ENCODE assay signal across 9 cellular contexts in the genomic region with DNA sequence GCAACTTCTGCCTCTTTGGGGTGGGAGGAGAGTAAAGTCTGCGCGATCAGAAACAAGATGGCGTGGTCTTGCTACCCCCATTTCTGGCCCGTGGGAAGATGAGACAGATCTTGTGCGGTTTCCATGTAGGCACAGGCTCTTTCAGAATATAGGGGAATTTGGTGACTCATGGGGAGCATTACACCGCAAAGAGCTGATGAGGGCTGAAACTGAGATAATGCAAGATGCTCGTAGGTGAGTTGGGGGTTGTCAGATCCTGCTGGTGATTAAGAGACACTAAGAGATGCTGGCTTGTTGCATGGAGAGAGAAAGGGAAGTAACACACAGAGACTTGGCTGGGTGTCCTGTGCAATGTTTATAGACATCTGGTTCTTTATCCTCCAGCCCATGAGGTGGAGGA. TPM values are rescaled to one million over a fixed set of nuclear protein-coding genes. Genes with fewer than 3 reads are reported as not detected.
A peak's percentile ranks its signal among the peaks of the same experiment; 100 is the strongest.
DNase-seq lines count a peak whose midpoint lies in the region; ATAC-seq and TF ChIP-seq lines count a peak whose summit lies in the region.
"Had no signal": no experiment of that assay in that cellular context is flagged by ENCODE, and none has a peak within 500 bp of the region (broad histone marks: within the 10 kb centered on the region; RNA-seq: fewer than 3 reads in every experiment).

No MANE protein-coding gene starts in this region.

- peaks cover 64% of the 10 kb centered on the region for H3K79me2 ChIP-seq in GM23248 (ENCODE audit: insufficient read depth)

- DNase-seq in Daoy (ENCODE audit: low read depth) (peak; percentile 92), GM23248 (peak; percentile 80), WTC11 (ENCODE audit: low spot score) (no peak), kidney glomerular epithelial cell (lab: John Stamatoyannopoulos, UW) (peak; percentile 71), GM13976 (ENCODE audit: low spot score) (no peak)
- DNase-seq: NCI-H69 had no signal

- H3K27me3 ChIP-seq in GM23248 (replicated peaks; ENCODE audit: insufficient read depth) = no peaks in the 10 kb centered on the region

- peak overlapping the region; percentile 84 for H3K9ac ChIP-seq in GM23248

- peak overlapping the region; percentile 21 for H3K4me3 Mint-ChIP-seq in WTC11

- TF ChIP-seq CTCF in WTC11 (IDR thresholded peaks at IDR 0.05) (no peak), GM13976 (IDR thresholded peaks at IDR 0.05; ENCODE audit: borderline replicate concordance, control extremely low read depth, extremely low read depth, insufficient read depth, missing control alignments) (no peak)

- H3K27me3 Mint-ChIP-seq in WTC11 (ENCODE audit: low read depth) = peaks cover 51% of the 10 kb centered on the region

- in situ Hi-C loops in GM23248 (cut with MboI) = no loop called here
- in situ Hi-C loops in GM13976 (cut with MboI; ENCODE audit: low sequenced_read_pairs, unreplicated experiment) = no loop called here

- no peaks in the 10 kb centered on the region for H3K9me2 ChIP-seq in GM23248 (ENCODE audit: insufficient read depth)

- POLR2A ChIA-PET in WTC11 (lab: Charles Lee) = no interaction called here

- H3K9me3 Mint-ChIP-seq in WTC11 = peaks cover 7% of the 10 kb centered on the region

- peak overlapping the region; percentile 85 for H3K27ac ChIP-seq in GM23248

- H3K4me2 ChIP-seq in GM23248 (ENCODE audit: unreplicated experiment) = peak overlapping the region; percentile 90

- no peak overlapping the region for H2AFZ ChIP-seq in GM23248

- H3K36me3 Mint-ChIP-seq in WTC11 = peaks cover 13% of the 10 kb centered on the region

- H3K36me3 ChIP-seq in GM23248 (ENCODE audit: low read depth) = peaks cover 14% of the 10 kb centered on the region; the same call in 1 of the 2 replicates

- peak overlapping the region; percentile 71 for H3K4me3 ChIP-seq in GM23248

- H3K9me3 ChIP-seq in GM23248 (ENCODE audit: low read depth) = no peaks in the 10 kb centered on the region

- H3K27ac Mint-ChIP-seq in WTC11 = no peak overlapping the region

- H3K4me1 ChIP-seq in GM23248 (ENCODE audit: insufficient read depth) = peaks cover 29% of the 10 kb centered on the region

- 59 to 64% methylated on average over 7 of the region's 7 CpGs for WGBS in GM23248 (ENCODE audit: low coverage in 1 of 2, low lambda C conversion rate in 2 of 2, missing lambda C conversion rate in 2 of 2), 2 experiments

- ATAC-seq in WTC11 (no peak), HG03196 (IDR thresholded peaks at IDR 0.05; ENCODE audit: unreplicated experiment) (no peak), GM18498 (IDR thresholded peaks at IDR 0.05; ENCODE audit: unreplicated experiment) (no peak), HG02970 (IDR thresholded peaks at IDR 0.05; ENCODE audit: low FRiP score, unreplicated experiment) (no peak)

- peaks cover 12% of the 10 kb centered on the region for H3K4me1 Mint-ChIP-seq in WTC11

- peaks cover 14% of the 10 kb centered on the region; the same call in 1 of the 2 replicates for H4K20me1 ChIP-seq in GM23248 (ENCODE audit: insufficient read depth)

- H3F3A ChIP-seq in GM23248 (ENCODE audit: insufficient read depth) = peaks cover 34% of the 10 kb centered on the region

- CTCF ChIA-PET in WTC11 (lab: Charles Lee) = interaction anchor here (0.7 kb wide), 1 partner anchor 109 kb away, joined by 3 read pairs; no protein-coding TSS in a partner anchor

TF ChIP-seq in WTC11, 78 proteins besides CTCF, POLR2A, EP300 and RAD21:
- TF ChIP-seq, protein P1, sequence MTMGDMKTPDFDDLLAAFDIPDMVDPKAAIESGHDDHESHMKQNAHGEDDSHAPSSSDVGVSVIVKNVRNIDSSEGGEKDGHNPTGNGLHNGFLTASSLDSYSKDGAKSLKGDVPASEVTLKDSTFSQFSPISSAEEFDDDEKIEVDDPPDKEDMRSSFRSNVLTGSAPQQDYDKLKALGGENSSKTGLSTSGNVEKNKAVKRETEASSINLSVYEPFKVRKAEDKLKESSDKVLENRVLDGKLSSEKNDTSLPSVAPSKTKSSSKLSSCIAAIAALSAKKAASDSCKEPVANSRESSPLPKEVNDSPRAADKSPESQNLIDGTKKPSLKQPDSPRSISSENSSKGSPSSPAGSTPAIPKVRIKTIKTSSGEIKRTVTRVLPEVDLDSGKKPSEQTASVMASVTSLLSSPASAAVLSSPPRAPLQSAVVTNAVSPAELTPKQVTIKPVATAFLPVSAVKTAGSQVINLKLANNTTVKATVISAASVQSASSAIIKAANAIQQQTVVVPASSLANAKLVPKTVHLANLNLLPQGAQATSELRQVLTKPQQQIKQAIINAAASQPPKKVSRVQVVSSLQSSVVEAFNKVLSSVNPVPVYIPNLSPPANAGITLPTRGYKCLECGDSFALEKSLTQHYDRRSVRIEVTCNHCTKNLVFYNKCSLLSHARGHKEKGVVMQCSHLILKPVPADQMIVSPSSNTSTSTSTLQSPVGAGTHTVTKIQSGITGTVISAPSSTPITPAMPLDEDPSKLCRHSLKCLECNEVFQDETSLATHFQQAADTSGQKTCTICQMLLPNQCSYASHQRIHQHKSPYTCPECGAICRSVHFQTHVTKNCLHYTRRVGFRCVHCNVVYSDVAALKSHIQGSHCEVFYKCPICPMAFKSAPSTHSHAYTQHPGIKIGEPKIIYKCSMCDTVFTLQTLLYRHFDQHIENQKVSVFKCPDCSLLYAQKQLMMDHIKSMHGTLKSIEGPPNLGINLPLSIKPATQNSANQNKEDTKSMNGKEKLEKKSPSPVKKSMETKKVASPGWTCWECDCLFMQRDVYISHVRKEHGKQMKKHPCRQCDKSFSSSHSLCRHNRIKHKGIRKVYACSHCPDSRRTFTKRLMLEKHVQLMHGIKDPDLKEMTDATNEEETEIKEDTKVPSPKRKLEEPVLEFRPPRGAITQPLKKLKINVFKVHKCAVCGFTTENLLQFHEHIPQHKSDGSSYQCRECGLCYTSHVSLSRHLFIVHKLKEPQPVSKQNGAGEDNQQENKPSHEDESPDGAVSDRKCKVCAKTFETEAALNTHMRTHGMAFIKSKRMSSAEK (CRISPR knock-in tag; IDR thresholded peaks at IDR 0.05; ENCODE audit: borderline replicate concordance) = no peak
- TF ChIP-seq SMAD4 (CRISPR knock-in tag; IDR thresholded peaks at IDR 0.05) (no peak), TEAD4 (CRISPR knock-in tag; IDR thresholded peaks at IDR 0.05) (no peak)
TF ChIP-seq in WTC11: peak in this region for 0.

RNA-seq across cellular contexts. Expression of a gene that starts 1.5 kb away (rescaled TPM):
- 18.3 and 25.7 TPM in 2 replicates for total RNA-seq in Daoy (2014; rRNA removed; shearing (Covaris generic))
- 36.8 and 56.2 TPM in 2 replicates for total RNA-seq in GM23248 (2014; rRNA removed; shearing (Covaris generic))
- 4.0 and 4.9 TPM in 2 replicates for polyA plus RNA-seq in GM23248 (2016; fragmentation: Nextera tagmentation; extraction: Ambion mirVana)
- 10.4 to 14.0 TPM (median 12.5 TPM) in 3 replicates for total RNA-seq in WTC11 (2021)

RNA-seq across cellular contexts. Expression of a gene that starts 4.2 kb away (rescaled TPM):
- total RNA-seq in Daoy (2014; rRNA removed; shearing (Covaris generic)) = 4.4 and 6.5 TPM in 2 replicates
- 8.0 and 8.1 TPM in 2 replicates for total RNA-seq in GM23248 (2014; rRNA removed; shearing (Covaris generic))
- polyA plus RNA-seq in GM23248 (2016; fragmentation: Nextera tagmentation; extraction: Ambion mirVana) = 4.3 and 4.6 TPM in 2 replicates
- total RNA-seq in WTC11 (2021) = 4.8 to 6.3 TPM (median 5.8 TPM) in 3 replicates

Comparison
In these comparisons a context has a peak if more than half of its experiments do, and no peak if none do; other contexts are left out.
1. DNase-seq: peak in Daoy (single experiment), GM23248 (single experiment) and kidney glomerular epithelial cell (single experiment); none in WTC11 (single experiment) and GM13976 (single experiment).